Comparison of ENCODE assay signal across 8 cellular contexts in the genomic region with DNA sequence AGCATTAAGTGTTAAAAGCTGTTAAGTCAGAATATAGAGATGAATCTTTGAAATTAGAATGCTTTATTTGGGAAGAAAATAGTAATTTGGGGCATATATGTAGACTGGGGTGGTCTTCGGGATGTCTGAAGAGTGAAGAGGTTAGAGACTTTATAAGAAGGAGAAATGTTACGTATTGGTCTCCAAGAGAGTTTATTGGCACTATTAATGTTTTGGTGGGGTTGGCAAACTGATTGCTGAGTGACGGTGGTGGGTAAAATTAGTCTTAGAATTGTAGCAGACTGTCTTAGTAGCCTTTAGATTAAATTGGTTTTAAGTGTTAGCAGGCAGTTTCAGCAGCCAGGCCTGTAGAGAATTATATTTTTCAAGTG. TPM values are rescaled to one million over a fixed set of nuclear protein-coding genes. Genes with fewer than 3 reads are reported as not detected.
DNase-seq lines count a peak whose midpoint lies in the region; ATAC-seq and TF ChIP-seq lines count a peak whose summit lies in the region.

No MANE protein-coding gene starts in this region.

- H3K4me1 Mint-ChIP-seq in natural killer cell, result peaks cover 28 to 31% of the 10 kb centered on the region in 2 donors

- no peaks in the 10 kb centered on the region for H3K9me3 ChIP-seq in colonic mucosa

- no peaks in the 10 kb centered on the region for H3K36me3 Mint-ChIP-seq in natural killer cell

- intact Hi-C loops in colonic mucosa (cut with DNase I) (no loop called here), natural killer cell (cut with micrococcal nuclease) (no loop called here)

- H3K9me3 Mint-ChIP-seq in natural killer cell, result no peaks in the 10 kb centered on the region

- peak overlapping the region; percentile 53; the same call in 1 of the 2 replicates for H3K4me3 ChIP-seq in BJ (ENCODE audit: low read depth, low read length)
- peak overlapping the region; percentile 38 for H3K4me3 ChIP-seq in colonic mucosa

- H3K27ac ChIP-seq in colonic mucosa, result peak overlapping the region; percentile 14

- peak overlapping the region; percentile 56 for H3K4me3 Mint-ChIP-seq in natural killer cell

- in situ Hi-C loops in KBM-7 (cut with MboI; ENCODE audit: low pct_unique_long_range_greater_than_20kb, low sequenced_read_pairs), result no loop called here

- H3K27me3 Mint-ChIP-seq in natural killer cell (ENCODE audit: low read depth in 2 of 2), result no peaks in the 10 kb centered on the region

- H3K27me3 ChIP-seq in BJ (ENCODE audit: control insufficient read depth, insufficient read depth, low read length) (no peaks in the 10 kb centered on the region), colonic mucosa (no peaks in the 10 kb centered on the region)

- CTCF ChIA-PET in BJ (lab: Yijun Ruan, JAX), result no interaction called here

- no peak overlapping the region for H3K9ac ChIP-seq in colonic mucosa (ENCODE audit: low read depth in 2 of 2, low read length in 2 of 2)

- H3K27ac Mint-ChIP-seq in natural killer cell, result peak overlapping the region; percentile 98 to 99

- DNase-seq in BJ (ENCODE audit: low read depth) (no peak), KBM-7 (peak; percentile 10), colonic mucosa (no peak), natural killer cell (no peak), NCI-H1105 (lab: John Stamatoyannopoulos, UW) (no peak)

- POLR2A ChIA-PET in BJ (lab: Charles Lee), result no interaction called here

- no peak for TF ChIP-seq POLR2A in GM18505 (IDR thresholded peaks at IDR 0.05; ENCODE audit: borderline replicate concordance, extremely low read depth, insufficient read depth, insufficient read length)

- peaks cover 4% of the 10 kb centered on the region for H3K4me1 ChIP-seq in colonic mucosa

- no peaks in the 10 kb centered on the region for H3K36me3 ChIP-seq in BJ (ENCODE audit: control insufficient read depth, insufficient read depth, low read length)
- H3K36me3 ChIP-seq in colonic mucosa, result no peaks in the 10 kb centered on the region

- TF ChIP-seq CTCF in BJ (IDR thresholded peaks at IDR 0.05; ENCODE audit: insufficient read depth, low read depth, low read length) (no peak), colonic mucosa (IDR thresholded peaks at IDR 0.05) (no peak), natural killer cell (IDR thresholded peaks at IDR 0.05) (no peak)

- ATAC-seq in natural killer cell, result no peak
- ATAC-seq in GM18505 (IDR thresholded peaks at IDR 0.05; ENCODE audit: unreplicated experiment), result no peak
- ATAC-seq in HG02678 (IDR thresholded peaks at IDR 0.05; ENCODE audit: unreplicated experiment), result no peak
- ATAC-seq in GM18498 (IDR thresholded peaks at IDR 0.05; ENCODE audit: unreplicated experiment), result no peak

RNA-seq across cellular contexts. Expression of gene ATP23, which starts 4.9 kb away (rescaled TPM):
- 6.7 and 10.2 TPM in 2 replicates for polyA plus RNA-seq in BJ (2011; rRNA removed)
- polyA minus RNA-seq in BJ (2011; rRNA and poly(A)+ RNA removed), result 3.7 and 4.9 TPM in 2 replicates
- total RNA-seq in colonic mucosa (10 to 100 TPM; 13.1 to 14.9 TPM), natural killer cell (1 to 10 TPM; 4.9 to 8.8 (median 6.3) TPM)
